Comparison of ENCODE assay signal across 11 cellular contexts in the genomic region with DNA sequence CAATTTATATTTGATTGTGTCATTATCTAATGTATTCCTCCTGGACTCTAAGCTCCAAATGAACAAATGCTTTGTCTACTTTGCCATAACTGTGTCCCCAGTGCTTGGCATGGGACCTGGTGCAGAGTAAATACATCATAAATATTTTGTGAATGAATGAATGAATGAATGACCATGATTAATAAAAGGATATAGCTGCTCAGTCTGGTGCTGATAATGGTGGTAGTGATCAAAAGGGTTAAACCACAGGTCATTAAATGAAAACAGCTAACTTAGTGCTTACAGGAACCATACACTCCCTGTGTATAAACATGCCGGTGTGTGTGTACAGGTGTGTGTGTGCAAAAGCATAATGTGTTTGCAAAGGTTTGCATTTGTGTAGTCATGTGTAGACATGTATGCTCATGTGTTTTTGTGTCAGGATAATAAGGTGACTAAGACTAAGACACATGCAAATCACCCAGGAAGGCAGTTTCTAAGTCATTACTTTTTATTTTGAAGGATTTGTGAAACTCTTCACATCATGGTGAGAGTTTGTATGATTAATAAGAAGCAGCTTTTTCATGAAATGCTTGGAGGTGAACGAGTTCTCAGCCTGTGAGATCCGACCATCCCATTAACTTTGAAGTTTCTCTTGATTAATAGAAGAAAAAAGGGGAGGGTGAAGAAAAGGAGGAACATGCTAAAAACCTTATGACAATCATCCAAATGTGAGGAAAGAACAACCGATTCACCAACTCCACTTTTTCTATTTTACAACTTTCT. TPM values are rescaled to one million over a fixed set of nuclear protein-coding genes. Genes with fewer than 3 reads are reported as not detected.
DNase-seq lines count a peak whose midpoint lies in the region; ATAC-seq, FAIRE-seq and TF ChIP-seq lines count a peak whose summit lies in the region.
"Had no signal": no experiment of that assay in that cellular context is flagged by ENCODE, and none has a peak within 500 bp of the region (broad histone marks: within the 10 kb centered on the region; RNA-seq: fewer than 3 reads in every experiment).

No MANE protein-coding gene starts in this region.

- no peak for FAIRE-seq in bronchial epithelial cell (lab: Jason Lieb, UNC)
- FAIRE-seq in HTR-8/SVneo (lab: Jason Lieb, UNC) = no peak
- FAIRE-seq: H1 had no signal

- DNase-seq in bronchial epithelial cell (ENCODE audit: low read depth) (peak; percentile 74), HTR-8/SVneo (ENCODE audit: insufficient read length, low spot score) (no peak), NCI-H510A treated with DMSO at 0.1 percent for 48 hours (lab: John Stamatoyannopoulos, UW) (no peak), GM03348 (ENCODE audit: low spot score) (no peak), amniotic stem cell (lab: John Stamatoyannopoulos, UW) (no peak)
- DNase-seq: endodermal cell, NCI-H446 treated with DMSO at 0.1 percent for 48 hours had no signal

- H3K27me3 ChIP-seq in BLaER1 (no peaks in the 10 kb centered on the region), bronchial epithelial cell (ENCODE audit: control insufficient read depth, insufficient read depth, low read length) (no peaks in the 10 kb centered on the region)

- peak; percentile 51 for ATAC-seq in GM19463 (IDR thresholded peaks at IDR 0.05; ENCODE audit: unreplicated experiment)
- ATAC-seq in HG03066 (IDR thresholded peaks at IDR 0.05; ENCODE audit: low read depth, unreplicated experiment) = peak; percentile 64

- no peaks in the 10 kb centered on the region for H3K36me3 ChIP-seq in BLaER1
- no peaks in the 10 kb centered on the region for H3K36me3 ChIP-seq in bronchial epithelial cell (ENCODE audit: control insufficient read depth, insufficient read depth, low read length)

- no peak for TF ChIP-seq CTCF in bronchial epithelial cell (IDR thresholded peaks at IDR 0.05; ENCODE audit: insufficient read depth, low read length, severe bottlenecking)

- H3K4me3 ChIP-seq in BLaER1 = no peak overlapping the region
- no peak overlapping the region for H3K4me3 ChIP-seq in bronchial epithelial cell (ENCODE audit: low read depth, low read length)

- no peak overlapping the region for H3K9ac ChIP-seq in BLaER1

- no peaks in the 10 kb centered on the region for H4K20me1 ChIP-seq in BLaER1

- H3K4me1 ChIP-seq in BLaER1 = peaks cover 38% of the 10 kb centered on the region

- H3K27ac ChIP-seq in BLaER1 = peak overlapping the region; percentile 79; the same call in 1 of the 2 replicates

- no peaks in the 10 kb centered on the region for H3K9me3 ChIP-seq in BLaER1

- H3K4me2 ChIP-seq in BLaER1 = peak overlapping the region; percentile 73

RNA-seq across cellular contexts. Expression of gene SPARC, which starts 24.6 kb away (rescaled TPM):
- 10.5 and 22.6 TPM in 2 replicates for total RNA-seq in bronchial epithelial cell
